1 cellular context compared by ENCODE assay signal in genomic region chr17:66317629-66318028, GRCh38.
TF ChIP-seq lines count a peak whose summit lies in the region.

No MANE protein-coding gene starts in this region.

TF ChIP-seq in IMR-90, 13 proteins besides CTCF, POLR2A, EP300 and RAD21:
- no peak for TF ChIP-seq MAFK (IDR thresholded peaks at IDR 0.05; ENCODE audit: low read depth, low read length)
- TF ChIP-seq CEBPB (IDR thresholded peaks at IDR 0.05; ENCODE audit: low read depth, low read length) = no peak
- TF ChIP-seq RCOR1 (IDR thresholded peaks at IDR 0.05; ENCODE audit: insufficient replicate concordance, low read length) = no peak
- TF ChIP-seq, protein P1, sequence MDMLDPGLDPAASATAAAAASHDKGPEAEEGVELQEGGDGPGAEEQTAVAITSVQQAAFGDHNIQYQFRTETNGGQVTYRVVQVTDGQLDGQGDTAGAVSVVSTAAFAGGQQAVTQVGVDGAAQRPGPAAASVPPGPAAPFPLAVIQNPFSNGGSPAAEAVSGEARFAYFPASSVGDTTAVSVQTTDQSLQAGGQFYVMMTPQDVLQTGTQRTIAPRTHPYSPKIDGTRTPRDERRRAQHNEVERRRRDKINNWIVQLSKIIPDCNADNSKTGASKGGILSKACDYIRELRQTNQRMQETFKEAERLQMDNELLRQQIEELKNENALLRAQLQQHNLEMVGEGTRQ (IDR thresholded peaks at IDR 0.05; ENCODE audit: low read depth, low read length) = no peak
- TF ChIP-seq FOS (IDR thresholded peaks at IDR 0.05; ENCODE audit: low read depth, low read length) = no peak
- TF ChIP-seq RFX5 (IDR thresholded peaks at IDR 0.05; ENCODE audit: low read depth, low read length) = no peak
- TF ChIP-seq SMC3 (IDR thresholded peaks at IDR 0.05; ENCODE audit: low read depth, low read length) = no peak
- TF ChIP-seq ELK1 (IDR thresholded peaks at IDR 0.05; ENCODE audit: borderline replicate concordance, low read depth, low read length) = no peak
- TF ChIP-seq MAZ (IDR thresholded peaks at IDR 0.05; ENCODE audit: borderline replicate concordance, low read depth, low read length) = no peak
- no peak for TF ChIP-seq BHLHE40 (IDR thresholded peaks at IDR 0.05; ENCODE audit: low read depth, low read length)
TF ChIP-seq in IMR-90: peak in this region for 0.
